ENCODE assay signal across 1 cellular context in the genomic region with DNA sequence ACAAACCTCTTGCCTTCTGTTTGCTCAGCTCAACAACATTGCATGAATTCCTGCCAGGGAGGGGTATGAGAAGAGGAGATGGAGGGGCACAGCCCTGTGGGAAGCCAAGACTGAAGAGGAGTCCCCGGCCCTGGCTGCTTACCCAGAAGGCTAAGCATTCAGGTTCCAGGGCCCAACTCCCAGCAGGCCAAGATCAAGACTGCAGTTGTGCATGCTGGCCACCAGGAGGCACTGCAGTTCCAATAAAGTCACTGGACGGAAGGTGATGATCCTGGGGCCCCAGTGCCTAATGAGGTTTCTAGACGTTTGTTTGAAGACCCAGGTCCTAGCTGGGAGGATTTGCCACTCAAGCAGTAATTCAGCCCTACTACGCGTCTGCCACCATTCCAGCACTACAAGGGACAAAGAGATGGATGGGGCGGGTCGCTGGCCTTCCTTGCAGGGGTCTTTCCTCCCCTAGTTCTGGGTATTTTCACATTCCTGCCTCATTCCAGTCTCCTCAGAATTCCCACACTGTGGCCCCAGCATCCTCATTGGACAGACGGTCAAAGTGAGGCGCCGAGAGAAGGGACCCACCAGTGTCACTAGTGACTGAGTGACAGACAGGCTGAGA.
TF ChIP-seq lines count a peak whose summit lies in the region.

No MANE protein-coding gene starts in this region.

TF ChIP-seq in GM12878, 131 proteins besides CTCF, POLR2A, EP300 and RAD21:
- TF ChIP-seq SUPT20H (IDR thresholded peaks at IDR 0.05; ENCODE audit: borderline replicate concordance, control insufficient read depth, low read depth, low read length) (no peak), BCL11A (IDR thresholded peaks at IDR 0.05; ENCODE audit: low read depth, low read length) (no peak), IRF4 (IDR thresholded peaks at IDR 0.05; ENCODE audit: low read depth, low read length) (0 out of 2 replicates have a peak, but pooled peaks have one; percentile 30), RFX5 (IDR thresholded peaks at IDR 0.05; ENCODE audit: low read depth, low read length) (no peak), KAT2A (conservative IDR thresholded peaks at IDR 0.05; ENCODE audit: control insufficient read depth, low read depth, low read length) (no peak), YY1 (IDR thresholded peaks at IDR 0.05; ENCODE audit: low read depth, low read length) (peak; percentile 65; the same call in 1 of the 2 replicates), HDAC2 (IDR thresholded peaks at IDR 0.05) (no peak), ETV6 (conservative IDR thresholded peaks at IDR 0.05 in 1 of 2, IDR thresholded peaks at IDR 0.05 in 1 of 2; ENCODE audit: borderline replicate concordance in 1 of 2, low read depth in 1 of 2) (no peak), ZNF24 (IDR thresholded peaks at IDR 0.05) (no peak), MXI1 (IDR thresholded peaks at IDR 0.05; ENCODE audit: low read depth, low read length) (no peak), SMC3 (IDR thresholded peaks at IDR 0.05; ENCODE audit: borderline replicate concordance, low read length) (peak; percentile 96), RBBP5 (conservative IDR thresholded peaks at IDR 0.05) (no peak), EED (IDR thresholded peaks at IDR 0.05; ENCODE audit: low read depth) (no peak)
- TF ChIP-seq, protein P1, sequence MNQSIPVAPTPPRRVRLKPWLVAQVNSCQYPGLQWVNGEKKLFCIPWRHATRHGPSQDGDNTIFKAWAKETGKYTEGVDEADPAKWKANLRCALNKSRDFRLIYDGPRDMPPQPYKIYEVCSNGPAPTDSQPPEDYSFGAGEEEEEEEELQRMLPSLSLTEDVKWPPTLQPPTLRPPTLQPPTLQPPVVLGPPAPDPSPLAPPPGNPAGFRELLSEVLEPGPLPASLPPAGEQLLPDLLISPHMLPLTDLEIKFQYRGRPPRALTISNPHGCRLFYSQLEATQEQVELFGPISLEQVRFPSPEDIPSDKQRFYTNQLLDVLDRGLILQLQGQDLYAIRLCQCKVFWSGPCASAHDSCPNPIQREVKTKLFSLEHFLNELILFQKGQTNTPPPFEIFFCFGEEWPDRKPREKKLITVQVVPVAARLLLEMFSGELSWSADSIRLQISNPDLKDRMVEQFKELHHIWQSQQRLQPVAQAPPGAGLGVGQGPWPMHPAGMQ (IDR thresholded peaks at IDR 0.05; ENCODE audit: borderline replicate concordance), result no peak
